In the genomic region with DNA sequence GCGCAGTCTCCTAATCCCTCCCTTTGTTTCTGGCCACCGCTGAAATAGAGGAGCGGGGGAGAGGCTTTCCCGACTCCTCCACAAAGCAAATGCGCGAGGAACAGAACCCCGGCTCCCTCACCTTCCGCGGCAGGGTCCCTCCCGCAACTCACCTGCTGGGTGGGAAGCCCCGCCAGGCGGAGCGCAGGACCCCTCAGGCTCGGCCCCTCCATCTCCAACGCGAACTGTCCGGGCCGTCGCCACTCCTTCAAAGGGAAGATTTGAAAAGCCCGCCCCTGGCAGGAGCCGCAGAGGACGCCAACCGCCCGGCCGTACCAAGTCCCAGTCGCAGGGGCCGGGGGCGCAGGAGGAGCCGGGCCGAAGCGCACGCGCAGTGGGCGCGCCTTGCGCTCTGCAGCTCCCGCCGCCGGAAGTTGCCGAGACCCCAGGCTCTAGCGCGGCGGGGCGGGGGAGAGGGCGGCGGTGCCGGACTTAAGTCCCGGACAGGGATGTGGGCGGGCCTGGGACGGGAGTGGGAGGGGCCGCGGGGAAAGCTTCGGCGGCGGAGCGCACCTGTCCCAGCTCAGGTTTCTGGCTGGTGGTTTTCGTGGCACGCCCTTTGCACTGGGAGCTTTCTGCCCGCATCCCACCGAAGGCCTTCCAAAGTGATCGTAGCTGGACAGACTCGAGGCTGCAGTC, we compare ENCODE assay signal across 8 cellular contexts. TPM values are rescaled to one million over a fixed set of nuclear protein-coding genes. Genes with fewer than 3 reads are reported as not detected.
DNase-seq lines count a peak whose midpoint lies in the region; ATAC-seq, FAIRE-seq and TF ChIP-seq lines count a peak whose summit lies in the region.

A gene with protein sequence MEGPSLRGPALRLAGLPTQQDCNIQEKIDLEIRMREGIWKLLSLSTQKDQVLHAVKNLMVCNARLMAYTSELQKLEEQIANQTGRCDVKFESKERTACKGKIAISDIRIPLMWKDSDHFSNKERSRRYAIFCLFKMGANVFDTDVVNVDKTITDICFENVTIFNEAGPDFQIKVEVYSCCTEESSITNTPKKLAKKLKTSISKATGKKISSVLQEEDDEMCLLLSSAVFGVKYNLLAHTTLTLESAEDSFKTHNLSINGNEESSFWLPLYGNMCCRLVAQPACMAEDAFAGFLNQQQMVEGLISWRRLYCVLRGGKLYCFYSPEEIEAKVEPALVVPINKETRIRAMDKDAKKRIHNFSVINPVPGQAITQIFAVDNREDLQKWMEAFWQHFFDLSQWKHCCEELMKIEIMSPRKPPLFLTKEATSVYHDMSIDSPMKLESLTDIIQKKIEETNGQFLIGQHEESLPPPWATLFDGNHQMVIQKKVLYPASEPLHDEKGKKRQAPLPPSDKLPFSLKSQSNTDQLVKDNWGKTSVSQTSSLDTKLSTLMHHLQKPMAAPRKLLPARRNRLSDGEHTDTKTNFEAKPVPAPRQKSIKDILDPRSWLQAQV (minus strand): TSS at position 446 of the 678 bp plus-strand sequence. CDS start 234 bp downstream, at position 212.

- H4K20me1 ChIP-seq in Karpas-422 (ENCODE audit: insufficient read depth, low read depth, low read length), result no peaks in the 10 kb centered on the region

- H3K4me3 ChIP-seq in iPS-18c (ENCODE audit: insufficient read depth, low read depth, low read length), result peak within 1 kb of the TSS; percentile 84
- peak within 1 kb of the TSS; percentile 86 for H3K4me3 ChIP-seq in skeletal muscle satellite cell (ENCODE audit: low read length)
- H3K4me3 ChIP-seq in Karpas-422 (ENCODE audit: low read length), result no peak within 1 kb of the TSS

- H3K4me2 ChIP-seq in skeletal muscle satellite cell (ENCODE audit: low read length), result peak within 1 kb of the TSS; percentile 99
- H3K4me2 ChIP-seq in Karpas-422 (ENCODE audit: low read depth, low read length, poor library complexity, severe bottlenecking), result no peak within 1 kb of the TSS

- no peaks in the 10 kb centered on the region for H3K9me2 ChIP-seq in Karpas-422 (replicated peaks; ENCODE audit: insufficient read depth, low read length)

- H3K9ac ChIP-seq in skeletal muscle satellite cell (ENCODE audit: low read depth, low read length) (peak within 1 kb of the TSS; percentile 72), Karpas-422 (ENCODE audit: low read length) (no peak within 1 kb of the TSS)

- no peak for TF ChIP-seq POLR2A in GM12891 (IDR thresholded peaks at IDR 0.05; ENCODE audit: low read depth, low read length)

- no peak within 1 kb of the TSS for H3K27ac ChIP-seq in Karpas-422 (ENCODE audit: low read length)

- H3K79me2 ChIP-seq in Karpas-422 (ENCODE audit: low read length), result no peaks in the 10 kb centered on the region

- FAIRE-seq in GM12891 (lab: Jason Lieb, UNC), result peak; percentile 57

- no peaks in the 10 kb centered on the region for H3K27me3 ChIP-seq in skeletal muscle satellite cell (ENCODE audit: control insufficient read depth, insufficient read depth, low read length)
- H3K27me3 ChIP-seq in Karpas-422 (ENCODE audit: low read length), result no peaks in the 10 kb centered on the region

- peak; percentile 81 for ATAC-seq in HG02798 (IDR thresholded peaks at IDR 0.05; ENCODE audit: poor library complexity, unreplicated experiment)

- H3K9me3 ChIP-seq in iPS-18c (ENCODE audit: control insufficient read depth, insufficient read depth, low read length) (no peaks in the 10 kb centered on the region), skeletal muscle satellite cell (replicated peaks; ENCODE audit: low read length) (no peaks in the 10 kb centered on the region), Karpas-422 (ENCODE audit: low read length) (no peaks in the 10 kb centered on the region)

- DNase-seq in GM12891 (ENCODE audit: insufficient read length, low spot score) (peak; percentile 59), NCI-H2081 (lab: John Stamatoyannopoulos, UW) (peak; percentile 91), UCSD-AML1 (lab: John Stamatoyannopoulos, UW; ENCODE audit: unreplicated experiment) (peak; percentile 51), T47D (ENCODE audit: low read depth in 1 of 2, low spot score in 1 of 2) (peak; percentile 93 to 98), Karpas-422 (no peak)

- H3K4me1 ChIP-seq in skeletal muscle satellite cell (ENCODE audit: control insufficient read depth, insufficient read depth, low read length) (peaks cover 16% of the 10 kb centered on the region), Karpas-422 (ENCODE audit: low read length) (no peaks in the 10 kb centered on the region)

- H3K36me3 ChIP-seq in skeletal muscle satellite cell (ENCODE audit: insufficient read depth, low read length), result no peaks in the 10 kb centered on the region
- H3K36me3 ChIP-seq in Karpas-422 (ENCODE audit: insufficient read depth, low read length), result no peaks in the 10 kb centered on the region

- no peak within 1 kb of the TSS for H2AFZ ChIP-seq in Karpas-422 (ENCODE audit: low read length)

- in situ Hi-C loops in T47D (cut with HindIII; ENCODE audit: low pct_unique_long_range_greater_than_20kb, low sequenced_read_pairs), result no loop called here

TF ChIP-seq in GM12891, 5 proteins besides CTCF, POLR2A, EP300 and RAD21:
- TF ChIP-seq PAX5 (IDR thresholded peaks at IDR 0.05; ENCODE audit: insufficient read depth, low read length, severe bottlenecking), result no peak

RNA-seq across cellular contexts. Expression of the gene that starts here (rescaled TPM):
- not detected for polyA plus RNA-seq in GM12891 (2012; ENCODE audit: low read depth, missing spikeins)
- total RNA-seq in skeletal muscle satellite cell (2012; rRNA removed), result 0.25 and 0.44 TPM in 2 replicates
- total RNA-seq in Karpas-422 (2014; rRNA removed; shearing (Covaris generic); ENCODE audit: low replicate concordance), result not detected in 2 replicates
